ENCODE assay signal across 20 cellular contexts in genomic region chr3:191761906-191762305, GRCh38.
DNase-seq lines count a peak whose midpoint lies in the region; ATAC-seq and TF ChIP-seq lines count a peak whose summit lies in the region.
"Had no signal": no experiment of that assay in that cellular context is flagged by ENCODE, and none has a peak within 500 bp of the region (broad histone marks: within the 10 kb centered on the region; RNA-seq: fewer than 3 reads in every experiment).

No MANE protein-coding gene starts in this region.

- CTCF ChIA-PET in A673 (lab: Charles Lee) = no interaction called here

- H3K9me3 Mint-ChIP-seq in brain = peaks cover 0 to 4% (median 0%) of the 10 kb centered on the region in 5 experiments
- H3K9me3 Mint-ChIP-seq: activated CD4-positive, alpha-beta memory T cell treated with anti-CD3 and anti-CD28 coated beads, Interleukin-2, amount 10 ng/mL, durations not matched to agents 7 days and 5 days had no signal

- H3K4me1 Mint-ChIP-seq in brain = peaks cover 17% of the 10 kb centered on the region
- H3K4me1 Mint-ChIP-seq: activated CD4-positive, alpha-beta memory T cell treated with anti-CD3 and anti-CD28 coated beads, Interleukin-2, amount 10 ng/mL, durations not matched to agents 7 days and 5 days; activated naive CD8-positive, alpha-beta T cell treated with anti-CD3 and anti-CD28 coated beads for 36 hours; CD8-positive, alpha-beta memory T cell; naive thymus-derived CD8-positive, alpha-beta T cell; stimulated activated naive CD8-positive, alpha-beta T cell treated with anti-CD3 and anti-CD28 coated beads, Interleukin-15, amount 100 ng/mL, for 72 hours had no signal

- intact Hi-C loops in A673 (cut with micrococcal nuclease; ENCODE audit: unreplicated experiment) = no loop called here
- intact Hi-C loops in heart right ventricle (cut with DNase I) = no loop called here

- H3K4me3 Mint-ChIP-seq in brain = no peak overlapping the region
- H3K4me3 Mint-ChIP-seq: activated CD4-positive, alpha-beta memory T cell treated with anti-CD3 and anti-CD28 coated beads, Interleukin-2, amount 10 ng/mL, durations not matched to agents 7 days and 5 days; activated naive CD8-positive, alpha-beta T cell treated with anti-CD3 and anti-CD28 coated beads for 36 hours; CD8-positive, alpha-beta memory T cell; naive thymus-derived CD8-positive, alpha-beta T cell; stimulated activated naive CD8-positive, alpha-beta T cell treated with anti-CD3 and anti-CD28 coated beads, Interleukin-15, amount 100 ng/mL, for 72 hours had no signal

- ATAC-seq in GM19395 (IDR thresholded peaks at IDR 0.05; ENCODE audit: unreplicated experiment) (no peak), heart right ventricle (no peak)
- ATAC-seq: GM12878; naive thymus-derived CD8-positive, alpha-beta T cell; stimulated activated naive CD8-positive, alpha-beta T cell treated with anti-CD3 and anti-CD28 coated beads, Interleukin-15, amount 100 ng/mL, for 72 hours had no signal

- DNase-seq in A673 (ENCODE audit: low spot score) (peak; percentile 72), myocyte (ENCODE audit: low read depth) (peak; percentile 44), NCI-H748 (lab: John Stamatoyannopoulos, UW; ENCODE audit: unreplicated experiment) (no peak), occipital lobe (lab: John Stamatoyannopoulos, UW) (no peak), heart right ventricle (no peak)
- DNase-seq: activated CD4-positive, alpha-beta memory T cell treated with anti-CD3 and anti-CD28 coated beads, Interleukin-2, amount 10 ng/mL, durations not matched to agents 7 days and 5 days; activated naive CD8-positive, alpha-beta T cell treated with anti-CD3 and anti-CD28 coated beads for 36 hours; activated T-cell treated with anti-CD3 and anti-CD28 coated beads, Interleukin-2, amount 50 U/mL, for 48 hours; CD8-positive, alpha-beta memory T cell; effector CD8-positive, alpha-beta T cell; left lung; naive thymus-derived CD8-positive, alpha-beta T cell; NCI-H1930; stimulated activated naive CD8-positive, alpha-beta T cell treated with anti-CD3 and anti-CD28 coated beads, Interleukin-15, amount 100 ng/mL, for 72 hours; T-helper 1 cell; WERI-Rb-1 had no signal

- H3K36me3 ChIP-seq in A673 (ENCODE audit: insufficient read depth, low read length, poor library complexity, severe bottlenecking) = no peaks in the 10 kb centered on the region
- no peaks in the 10 kb centered on the region for H3K36me3 ChIP-seq in HUES64 (ENCODE audit: insufficient read depth, low read length)
- no peaks in the 10 kb centered on the region for H3K36me3 ChIP-seq in heart right ventricle
- H3K36me3 ChIP-seq: left lung, WERI-Rb-1 had no signal

- POLR2A ChIA-PET in A673 (lab: Charles Lee; ENCODE audit: low non-redundant PET) = no interaction called here

- no peaks in the 10 kb centered on the region for H3K36me3 Mint-ChIP-seq in brain
- H3K36me3 Mint-ChIP-seq: activated naive CD8-positive, alpha-beta T cell treated with anti-CD3 and anti-CD28 coated beads for 36 hours; CD8-positive, alpha-beta memory T cell; naive thymus-derived CD8-positive, alpha-beta T cell had no signal

- BruUV-seq in A673 (replicated peaks; lab: Mats Ljungman, UMichigan) = TSS peak; percentile 94

- TF ChIP-seq CTCF in A673 (conservative IDR thresholded peaks at IDR 0.05; ENCODE audit: low read depth, low read length) = no peak
- TF ChIP-seq CTCF in brain (conservative IDR thresholded peaks at IDR 0.05) = no peak
- TF ChIP-seq CTCF in heart right ventricle (IDR thresholded peaks at IDR 0.05) = no peak

- WGBS in HUES64 = 82% methylated on average over 2 of the region's 2 CpGs
- WGBS in heart right ventricle, 2 donors = 68 to 81% methylated on average over 2 of the region's 2 CpGs

- H3K4me3 ChIP-seq in A673 (ENCODE audit: low read depth, low read length, poor library complexity, severe bottlenecking) = no peak overlapping the region
- H3K4me3 ChIP-seq in HUES64 (ENCODE audit: low read length) = no peak overlapping the region
- H3K4me3 ChIP-seq in heart right ventricle = no peak overlapping the region
- H3K4me3 ChIP-seq: GM12878, left lung had no signal

- H3K27ac Mint-ChIP-seq in brain = peak overlapping the region in 3 of 5 experiments; percentile 23 to 50 (median 33)
- H3K27ac Mint-ChIP-seq: activated CD4-positive, alpha-beta memory T cell treated with anti-CD3 and anti-CD28 coated beads, Interleukin-2, amount 10 ng/mL, durations not matched to agents 7 days and 5 days; activated naive CD8-positive, alpha-beta T cell treated with anti-CD3 and anti-CD28 coated beads for 36 hours; CD8-positive, alpha-beta memory T cell; naive thymus-derived CD8-positive, alpha-beta T cell; stimulated activated naive CD8-positive, alpha-beta T cell treated with anti-CD3 and anti-CD28 coated beads, Interleukin-15, amount 100 ng/mL, for 72 hours had no signal

- H3K27ac ChIP-seq in A673 (ENCODE audit: low read depth, low read length, poor library complexity, severe bottlenecking) = peak overlapping the region; percentile 60
- H3K27ac ChIP-seq in HUES64 (ENCODE audit: low read depth, low read length) = 0 out of 2 replicates have a peak overlapping the region, but pooled peaks have one; percentile 6
- H3K27ac ChIP-seq in heart right ventricle = no peak overlapping the region
- H3K27ac ChIP-seq: left lung, WERI-Rb-1 had no signal

- no peaks in the 10 kb centered on the region for H3K27me3 ChIP-seq in A673 (replicated peaks; ENCODE audit: insufficient read depth, low read depth, low read length, poor library complexity)
- no peaks in the 10 kb centered on the region for H3K27me3 ChIP-seq in HUES64 (ENCODE audit: insufficient read depth, low read length)
- no peaks in the 10 kb centered on the region for H3K27me3 ChIP-seq in heart right ventricle
- H3K27me3 ChIP-seq: left lung had no signal

- peaks cover 24% of the 10 kb centered on the region for H3K4me1 ChIP-seq in A673 (ENCODE audit: insufficient read depth, low read length, poor library complexity, severe bottlenecking)
- H3K4me1 ChIP-seq in HUES64 (ENCODE audit: insufficient read depth, low read length) = peaks cover 14% of the 10 kb centered on the region
- peaks cover 0 to 11% (median 0%) of the 10 kb centered on the region in 9 donors for H3K4me1 ChIP-seq in heart right ventricle
- H3K4me1 ChIP-seq: left lung had no signal

- H3K9me3 ChIP-seq in A673 (ENCODE audit: low read depth, low read length, poor library complexity, severe bottlenecking) (no peaks in the 10 kb centered on the region), HUES64 (ENCODE audit: insufficient read depth, low read depth, low read length) (no peaks in the 10 kb centered on the region), heart right ventricle (no peaks in the 10 kb centered on the region)
- H3K9me3 ChIP-seq: left lung had no signal

- no peak overlapping the region for H3K9ac ChIP-seq in HUES64 (ENCODE audit: low read depth, low read length)

- no peaks in the 10 kb centered on the region for H3K27me3 Mint-ChIP-seq in brain
- H3K27me3 Mint-ChIP-seq: activated CD4-positive, alpha-beta memory T cell treated with anti-CD3 and anti-CD28 coated beads, Interleukin-2, amount 10 ng/mL, durations not matched to agents 7 days and 5 days; activated naive CD8-positive, alpha-beta T cell treated with anti-CD3 and anti-CD28 coated beads for 36 hours; CD8-positive, alpha-beta memory T cell; naive thymus-derived CD8-positive, alpha-beta T cell; stimulated activated naive CD8-positive, alpha-beta T cell treated with anti-CD3 and anti-CD28 coated beads, Interleukin-15, amount 100 ng/mL, for 72 hours had no signal

Comparison
In these comparisons a context has a peak if more than half of its experiments do, and no peak if none do; other contexts are left out.
1. DNase-seq: peak in A673 (single experiment) and myocyte (single experiment); none in NCI-H748 (single experiment), occipital lobe (single experiment) and heart right ventricle (0 of 2).
2. H3K27ac ChIP-seq: peak in A673 (single experiment) and HUES64 (single experiment); none in heart right ventricle (0 of 10).